In genomic region chr4:47926667-47927258, GRCh38 we compare ENCODE assay signal across 9 cellular contexts. TPM values are rescaled to one million over a fixed set of nuclear protein-coding genes. Genes with fewer than 3 reads are reported as not detected.
DNase-seq lines count a peak whose midpoint lies in the region; ATAC-seq and TF ChIP-seq lines count a peak whose summit lies in the region.
"Had no signal": no experiment of that assay in that cellular context is flagged by ENCODE, and none has a peak within 500 bp of the region (broad histone marks: within the 10 kb centered on the region; RNA-seq: fewer than 3 reads in every experiment).

No MANE protein-coding gene starts in this region.

- in situ Hi-C loops in ACHN (cut with HindIII; ENCODE audit: low pct_ligation_motif_present, low pct_unique_long_range_greater_than_20kb, low sequenced_read_pairs): no loop called here

- peaks cover 5% of the 10 kb centered on the region for H3K4me1 Mint-ChIP-seq in activated CD8-positive, alpha-beta memory T cell treated with anti-CD3 and anti-CD28 coated beads, Interleukin-2, amount 10 ng/mL, durations not matched to agents 7 days and 5 days
- peaks cover 7% of the 10 kb centered on the region for H3K4me1 Mint-ChIP-seq in stimulated activated naive CD8-positive, alpha-beta T cell treated with anti-CD3 and anti-CD28 coated beads, Interleukin-15, amount 100 ng/mL, for 72 hours

- no peak overlapping the region for H3K27ac ChIP-seq in muscle layer of duodenum (ENCODE audit: low read length)

- peaks cover 25% of the 10 kb centered on the region for H3K27me3 Mint-ChIP-seq in activated CD8-positive, alpha-beta memory T cell treated with anti-CD3 and anti-CD28 coated beads, Interleukin-2, amount 10 ng/mL, durations not matched to agents 7 days and 5 days
- peaks cover 20% of the 10 kb centered on the region for H3K27me3 Mint-ChIP-seq in stimulated activated naive CD8-positive, alpha-beta T cell treated with anti-CD3 and anti-CD28 coated beads, Interleukin-15, amount 100 ng/mL, for 72 hours

- H3K36me3 ChIP-seq in muscle layer of duodenum (ENCODE audit: control insufficient read depth in 1 of 2, insufficient read depth in 2 of 2, low read length in 2 of 2): no peaks in the 10 kb centered on the region

- no peak overlapping the region for H3K4me3 ChIP-seq in epithelial cell of esophagus (ENCODE audit: low read length)
- peak overlapping the region; percentile 39 to 43 for H3K4me3 ChIP-seq in muscle layer of duodenum (ENCODE audit: low read depth in 1 of 2, low read length in 2 of 2)

- H3K9me3 ChIP-seq in muscle layer of duodenum (ENCODE audit: control insufficient read depth in 1 of 2, low read length in 2 of 2): no peaks in the 10 kb centered on the region

- peaks cover 0 to 5% of the 10 kb centered on the region in 2 donors for H3K4me1 ChIP-seq in muscle layer of duodenum (ENCODE audit: control insufficient read depth in 1 of 2, insufficient read depth in 2 of 2, low read length in 2 of 2)

- ATAC-seq in GM18502 (IDR thresholded peaks at IDR 0.05; ENCODE audit: poor library complexity, unreplicated experiment) (peak; percentile 97), HG02885 (IDR thresholded peaks at IDR 0.05; ENCODE audit: poor library complexity, unreplicated experiment) (peak; percentile 96)
- peak; percentile 100 for ATAC-seq in activated CD8-positive, alpha-beta memory T cell treated with anti-CD3 and anti-CD28 coated beads, Interleukin-2, amount 10 ng/mL, durations not matched to agents 7 days and 5 days
- ATAC-seq in stimulated activated naive CD8-positive, alpha-beta T cell treated with anti-CD3 and anti-CD28 coated beads, Interleukin-15, amount 100 ng/mL, for 72 hours: peak; percentile 97

- CTCF ChIA-PET in activated CD8-positive, alpha-beta memory T cell treated with anti-CD3 and anti-CD28 coated beads, Interleukin-2, amount 10 ng/mL, durations not matched to agents 7 days and 5 days (lab: Charles Lee): interaction anchor here (0.8 to 2.2 kb wide), 5 partner anchors 10 to 213 kb away, joined by 3 to 9 read pairs (median 3); no protein-coding TSS in a partner anchor

- DNase-seq in ACHN: peak; percentile 53
- peak; percentile 24 to 51 for DNase-seq in NCI-H446 (lab: John Stamatoyannopoulos, UW)
- DNase-seq in activated CD8-positive, alpha-beta memory T cell treated with anti-CD3 and anti-CD28 coated beads, Interleukin-2, amount 10 ng/mL, durations not matched to agents 7 days and 5 days: peak; percentile 70
- peak; percentile 62 for DNase-seq in epithelial cell of esophagus (ENCODE audit: low read depth)
- DNase-seq in stimulated activated naive CD8-positive, alpha-beta T cell treated with anti-CD3 and anti-CD28 coated beads, Interleukin-15, amount 100 ng/mL, for 72 hours: peak; percentile 50 to 57

- no peaks in the 10 kb centered on the region for H3K36me3 Mint-ChIP-seq in activated CD8-positive, alpha-beta memory T cell treated with anti-CD3 and anti-CD28 coated beads, Interleukin-2, amount 10 ng/mL, durations not matched to agents 7 days and 5 days
- H3K36me3 Mint-ChIP-seq: IgD-negative memory B cell had no signal

- peak; percentile 81 for TF ChIP-seq CTCF in epithelial cell of esophagus (IDR thresholded peaks at IDR 0.05; ENCODE audit: insufficient read depth, low read depth, low read length, missing control alignments)

- H3K27me3 ChIP-seq in muscle layer of duodenum (ENCODE audit: low read depth, low read length): no peaks in the 10 kb centered on the region

- H3K27ac Mint-ChIP-seq in activated CD8-positive, alpha-beta memory T cell treated with anti-CD3 and anti-CD28 coated beads, Interleukin-2, amount 10 ng/mL, durations not matched to agents 7 days and 5 days: no peak overlapping the region
- no peak overlapping the region for H3K27ac Mint-ChIP-seq in stimulated activated naive CD8-positive, alpha-beta T cell treated with anti-CD3 and anti-CD28 coated beads, Interleukin-15, amount 100 ng/mL, for 72 hours

- no peaks in the 10 kb centered on the region for H3K9me3 Mint-ChIP-seq in activated CD8-positive, alpha-beta memory T cell treated with anti-CD3 and anti-CD28 coated beads, Interleukin-2, amount 10 ng/mL, durations not matched to agents 7 days and 5 days (ENCODE audit: low read depth)
- no peaks in the 10 kb centered on the region for H3K9me3 Mint-ChIP-seq in stimulated activated naive CD8-positive, alpha-beta T cell treated with anti-CD3 and anti-CD28 coated beads, Interleukin-15, amount 100 ng/mL, for 72 hours
- H3K9me3 Mint-ChIP-seq: IgD-negative memory B cell had no signal

- H3K4me3 Mint-ChIP-seq in activated CD8-positive, alpha-beta memory T cell treated with anti-CD3 and anti-CD28 coated beads, Interleukin-2, amount 10 ng/mL, durations not matched to agents 7 days and 5 days: peak overlapping the region; percentile 4
- peak overlapping the region; percentile 70 to 75 for H3K4me3 Mint-ChIP-seq in stimulated activated naive CD8-positive, alpha-beta T cell treated with anti-CD3 and anti-CD28 coated beads, Interleukin-15, amount 100 ng/mL, for 72 hours

RNA-seq across cellular contexts. Expression of gene NFXL1, which starts 12.4 kb away (rescaled TPM):
- total RNA-seq in activated CD8-positive, alpha-beta memory T cell treated with anti-CD3 and anti-CD28 coated beads, Interleukin-2, amount 10 ng/mL, durations not matched to agents 7 days and 5 days: 10 to 100 TPM in 1 of 2 experiments, 1 to 10 TPM in 1; 9.5 to 10.5 TPM
